In genomic region chr21:42043201-42043895, GRCh38 we compare ENCODE assay signal across 32 cellular contexts. TPM values are rescaled to one million over a fixed set of nuclear protein-coding genes. Genes with fewer than 3 reads are reported as not detected.
"Had no signal": no experiment of that assay in that cellular context is flagged by ENCODE, and none has a peak within 500 bp of the region (broad histone marks: within the 10 kb centered on the region; RNA-seq: fewer than 3 reads in every experiment).

No MANE protein-coding gene starts in this region.

- H3K9me3 ChIP-seq: adrenal gland, body of pancreas, esophagus muscularis mucosa, gastrocnemius medialis had no signal

- DNase-seq: activated B cell treated with CpG ODN at 0.5 μM for 24 hours; activated CD4-positive, alpha-beta T cell treated with anti-CD3 and anti-CD28 coated beads for 48 hours; activated CD4-positive, alpha-beta T cell treated with anti-CD3 and anti-CD28 coated beads, Interleukin-2, amount 50 U/mL, for 1 hour; activated CD4-positive, alpha-beta T cell treated with anti-CD3 and anti-CD28 coated beads, Interleukin-2, amount 50 U/mL, for 48 hours; activated CD8-positive, alpha-beta memory T cell treated with anti-CD3 and anti-CD28 coated beads for 24 hours; activated CD8-positive, alpha-beta T cell treated with anti-CD3 and anti-CD28 coated beads for 36 hours; activated effector memory CD4-positive, alpha-beta T cell treated with Interleukin-2 at 50 U/mL for 16 hours; activated gamma-delta T cell treated with Interleukin-2 at 50 U/mL for 16 hours; activated naive CD4-positive, alpha-beta T cell treated with anti-CD3 and anti-CD28 coated beads, Interleukin-2, amount 50 U/mL, for 16 hours; activated naive CD4-positive, alpha-beta T cell treated with Interleukin-2 at 50 U/mL for 16 hours; activated naive CD8-positive, alpha-beta T cell treated with anti-CD3 and anti-CD28 coated beads, Interleukin-2, amount 50 U/mL, for 24 hours; activated T-cell treated with anti-CD3 and anti-CD28 coated beads, Interleukin-2, amount 50 U/mL, for 4 hours; adrenal gland; amygdala; aorta; body of pancreas; caudate nucleus; cortex of kidney; dermis blood vessel endothelial cell; effector CD4-positive, alpha-beta T cell; effector memory CD8-positive, alpha-beta T cell; erythroblast; foreskin keratinocyte; gastrocnemius medialis; T-helper 1 cell; T-helper 17 cell; T1000; WERI-Rb-1 had no signal

- ATAC-seq: activated CD4-positive, CD25-positive, alpha-beta regulatory T cell treated with anti-CD3 and anti-CD28 coated beads, Interleukin-2, amount 50 U/mL, for 24 hours; activated CD8-positive, alpha-beta T cell treated with anti-CD3 and anti-CD28 coated beads for 36 hours; activated naive CD8-positive, alpha-beta T cell treated with anti-CD3 and anti-CD28 coated beads, Interleukin-2, amount 50 U/mL, for 24 hours; activated T-cell treated with anti-CD3 and anti-CD28 coated beads, Interleukin-2, amount 50 U/mL, for 4 hours; activated T-helper 17 cell treated with anti-CD3 and anti-CD28 coated beads, Interleukin-2, amount 50 U/mL, for 72 hours; body of pancreas; effector memory CD8-positive, alpha-beta T cell; foreskin keratinocyte; gastrocnemius medialis; T-helper 17 cell had no signal

- H3K36me3 ChIP-seq: adrenal gland, esophagus muscularis mucosa, gastrocnemius medialis, WERI-Rb-1 had no signal

- H3K27me3 ChIP-seq: adrenal gland, body of pancreas, esophagus muscularis mucosa, foreskin keratinocyte, gastrocnemius medialis had no signal

- H3K4me3 ChIP-seq: adrenal gland, body of pancreas, esophagus muscularis mucosa, gastrocnemius medialis had no signal

- H3K27ac ChIP-seq: adrenal gland, body of pancreas, esophagus muscularis mucosa, foreskin keratinocyte, gastrocnemius medialis, WERI-Rb-1 had no signal

RNA-seq across cellular contexts. Expression of gene UMODL1, which starts 27.8 kb away (rescaled TPM):
- total RNA-seq: activated CD8-positive, alpha-beta T cell treated with anti-CD3 and anti-CD28 coated beads for 36 hours; activated T-cell treated with anti-CD3 and anti-CD28 coated beads, Interleukin-2, amount 50 U/mL, for 4 hours; body of pancreas; chondrocyte; dermis blood vessel endothelial cell; foreskin keratinocyte had no signal
- polyA plus RNA-seq: aorta, foreskin keratinocyte had no signal
